Comparison of ENCODE assay signal across 16 cellular contexts in genomic region chr5:68396722-68397121, GRCh38.
DNase-seq lines count a peak whose midpoint lies in the region; ATAC-seq, FAIRE-seq and TF ChIP-seq lines count a peak whose summit lies in the region.
"Had no signal": no experiment of that assay in that cellular context is flagged by ENCODE, and none has a peak within 500 bp of the region (broad histone marks: within the 10 kb centered on the region; RNA-seq: fewer than 3 reads in every experiment).

No MANE protein-coding gene starts in this region.

- H3K9me3 ChIP-seq in K562 (replicated peaks; ENCODE audit: control insufficient read depth, insufficient read depth, low read depth, low read length) (no peaks in the 10 kb centered on the region), right lobe of liver (no peaks in the 10 kb centered on the region), sigmoid colon (peaks cover 0 to 3% (median 0%) of the 10 kb centered on the region in 4 donors)
- H3K9me3 ChIP-seq: ovary had no signal

- POLR2A ChIA-PET in K562 (lab: Yijun Ruan, JAX): no interaction called here

- no peak for TF ChIP-seq POLR2A in K562 (conservative IDR thresholded peaks at IDR 0.05)
- no peak for TF ChIP-seq POLR2A in right lobe of liver (IDR thresholded peaks at IDR 0.05)
- no peak for TF ChIP-seq POLR2A in sigmoid colon (IDR thresholded peaks at IDR 0.05)

- BruUV-seq in K562 (replicated peaks; lab: Mats Ljungman, UMichigan): no TSS peak

- no peaks in the 10 kb centered on the region for H3K36me3 ChIP-seq in K562 (ENCODE audit: control insufficient read depth, insufficient read depth, low read length)
- no peaks in the 10 kb centered on the region for H3K36me3 ChIP-seq in right lobe of liver
- no peaks in the 10 kb centered on the region for H3K36me3 ChIP-seq in sigmoid colon
- H3K36me3 ChIP-seq: ovary had no signal

- H2AFZ ChIP-seq in K562 (ENCODE audit: low read depth, low read length): peak overlapping the region; percentile 21; the same call in 1 of the 2 replicates

- no peak overlapping the region for H3K27ac ChIP-seq in K562 (ENCODE audit: extremely low read depth, low read depth, low read length)
- peak overlapping the region in 1 of 3 donors; percentile 21 for H3K27ac ChIP-seq in right lobe of liver
- H3K27ac ChIP-seq in sigmoid colon: no peak overlapping the region
- H3K27ac ChIP-seq: ovary had no signal

- TF ChIP-seq RAD21 in Ishikawa (IDR thresholded peaks at IDR 0.05; ENCODE audit: low read depth) (0 out of 2 replicates have a peak, but pooled peaks have one; percentile 12), K562 (CRISPR knock-in tag; conservative IDR thresholded peaks at IDR 0.05 in 1 of 2, IDR thresholded peaks at IDR 0.05 in 1 of 2) (no peak)

- H3K9me1 ChIP-seq in K562 (ENCODE audit: control insufficient read depth, insufficient read depth, low read length): no peaks in the 10 kb centered on the region

- FAIRE-seq in K562 (lab: Jason Lieb, UNC) (no peak), HTR-8/SVneo (lab: Jason Lieb, UNC) (no peak)
- FAIRE-seq: TTC549 had no signal

- H3K79me2 ChIP-seq in K562 (ENCODE audit: control insufficient read depth, insufficient read depth, low read length): no peaks in the 10 kb centered on the region

- no peak overlapping the region for H3K4me3 ChIP-seq in K562
- no peak overlapping the region for H3K4me3 ChIP-seq in right lobe of liver
- H3K4me3 ChIP-seq in sigmoid colon: no peak overlapping the region
- H3K4me3 ChIP-seq: ovary had no signal

- no peak overlapping the region for H3K4me2 ChIP-seq in K562 (ENCODE audit: insufficient read depth, low read length)

- ATAC-seq in K562: peak; percentile 56; the same call in 2 of the 3 replicates
- peak; percentile 74 to 96 (median 86) for ATAC-seq in right lobe of liver

- TF ChIP-seq CTCF in K562 (IDR thresholded peaks at IDR 0.05 in 2 of 3, conservative IDR thresholded peaks at IDR 0.05 in 1 of 3; ENCODE audit: insufficient read depth in 2 of 3, low read depth in 1 of 3, low read length in 3 of 3): no peak
- no peak for TF ChIP-seq CTCF in right lobe of liver (IDR thresholded peaks at IDR 0.05)
- no peak for TF ChIP-seq CTCF in sigmoid colon (IDR thresholded peaks at IDR 0.05)

- no peak overlapping the region for H3K9ac ChIP-seq in K562 (ENCODE audit: insufficient read depth in 1 of 2, low read depth in 2 of 2, low read length in 2 of 2)

- H4K20me1 ChIP-seq in K562 (replicated peaks; ENCODE audit: control insufficient read depth, insufficient read depth, low read length): no peaks in the 10 kb centered on the region

- DNase-seq in COLO668 (lab: John Stamatoyannopoulos, UW; ENCODE audit: unreplicated experiment) (peak; percentile 70), K562 (ENCODE audit: extremely low read depth in 1 of 4, low spot score in 3 of 4) (no peak), right lobe of liver (peak in 1 of 3 donors; percentile 47), HTR-8/SVneo (ENCODE audit: insufficient read length, low spot score) (no peak), sigmoid colon (no peak), NOMO-1 (lab: John Stamatoyannopoulos, UW; ENCODE audit: unreplicated experiment in 2 of 2) (no peak)
- no peak for DNase-seq in activated T-cell treated with anti-CD3 and anti-CD28 coated beads, Interleukin-2, amount 50 U/mL, for 1 hour
- DNase-seq: activated naive CD4-positive, alpha-beta T cell treated with anti-CD3 and anti-CD28 coated beads, Interleukin-2, amount 10 ng/mL, durations not matched to agents 7 days and 5 days; DMS79 treated with DMSO at 0.1 percent for 48 hours; effector memory CD4-positive, alpha-beta T cell; foreskin fibroblast; H7; mesendoderm; ovary had no signal

- TF ChIP-seq EP300 in Ishikawa (IDR thresholded peaks at IDR 0.05; ENCODE audit: borderline replicate concordance): peak; percentile 50; the same call in 1 of the 2 replicates
- no peak for TF ChIP-seq EP300 in K562 (IDR thresholded peaks at IDR 0.05; ENCODE audit: low read length)
- no peak for TF ChIP-seq EP300 in sigmoid colon (IDR thresholded peaks at IDR 0.05)

- intact Hi-C loops in K562 (cut with micrococcal nuclease): no loop called here
- intact Hi-C loops in right lobe of liver (cut with DNase I): no loop called here
- intact Hi-C loops in sigmoid colon (cut with DNase I): no loop called here

- CTCF ChIA-PET in K562 (lab: Yijun Ruan, JAX; ENCODE audit: low intra/inter-chr PET ratio): no interaction called here

- WGBS in K562 (ENCODE audit: insufficient coverage, low coverage, missing lambda C conversion rate): 39% methylated on average over 4 of the region's 4 CpGs
- 65% methylated on average over 3 of the region's 4 CpGs for WGBS in right lobe of liver (ENCODE audit: insufficient coverage, low coverage, low lambda C conversion rate, missing lambda C conversion rate)
- WGBS in sigmoid colon, 2 donors: 24 to 71% methylated on average over 4 of the region's 4 CpGs

- H3K4me1 ChIP-seq in K562 (replicated peaks in 1 of 2; ENCODE audit: control insufficient read depth in 2 of 2, insufficient read depth in 2 of 2, low read length in 2 of 2): peaks cover 0 to 5% of the 10 kb centered on the region in 2 experiments; a peak in 3 of 5 replicates
- peaks cover 0 to 10% (median 0%) of the 10 kb centered on the region in 4 donors for H3K4me1 ChIP-seq in right lobe of liver
- no peaks in the 10 kb centered on the region for H3K4me1 ChIP-seq in sigmoid colon

- H3K27me3 ChIP-seq in K562 (ENCODE audit: control insufficient read depth in 2 of 2, insufficient read depth in 2 of 2, low read length in 2 of 2): no peaks in the 10 kb centered on the region
- H3K27me3 ChIP-seq in right lobe of liver: no peaks in the 10 kb centered on the region
- no peaks in the 10 kb centered on the region for H3K27me3 ChIP-seq in sigmoid colon
- H3K27me3 ChIP-seq: ovary had no signal

- in situ Hi-C loops in K562 (cut with MboI): no loop called here

TF ChIP-seq in Ishikawa, 13 proteins besides CTCF, POLR2A, EP300 and RAD21 (continues in another document):
- TF ChIP-seq CREB1 (IDR thresholded peaks at IDR 0.05; ENCODE audit: low read depth) (no peak), TAF1 (IDR thresholded peaks at IDR 0.05; ENCODE audit: low read depth) (no peak), USF1 (IDR thresholded peaks at IDR 0.05) (no peak), YY1 (IDR thresholded peaks at IDR 0.05; ENCODE audit: low read depth) (no peak), ZBTB7A (IDR thresholded peaks at IDR 0.05; ENCODE audit: low read depth) (no peak), CEBPB (IDR thresholded peaks at IDR 0.05) (peak; percentile 89), TEAD4 (IDR thresholded peaks at IDR 0.05) (0 out of 2 replicates have a peak, but pooled peaks have one; percentile 10), NFIC (IDR thresholded peaks at IDR 0.05) (peak; percentile 88)

TF ChIP-seq in K562, 482 proteins besides CTCF, POLR2A, EP300 and RAD21:
- TF ChIP-seq ZMIZ1 (IDR thresholded peaks at IDR 0.05; ENCODE audit: low read depth in 2 of 2, low read length in 2 of 2) (no peak), RFX1 (IDR thresholded peaks at IDR 0.05) (no peak), NFIC (IDR thresholded peaks at IDR 0.05) (peak; percentile 81)
